8 cellular contexts compared by ENCODE assay signal in genomic region chr4:169210516-169211108, GRCh38.
DNase-seq lines count a peak whose midpoint lies in the region; ATAC-seq and TF ChIP-seq lines count a peak whose summit lies in the region.
"Had no signal": no experiment of that assay in that cellular context is flagged by ENCODE, and none has a peak within 500 bp of the region (broad histone marks: within the 10 kb centered on the region; RNA-seq: fewer than 3 reads in every experiment).

No MANE protein-coding gene starts in this region.

- WGBS in transverse colon (ENCODE audit: low coverage in 1 of 2), 2 donors, result 72 to 78% methylated on average over 3 of the region's 3 CpGs

- in situ Hi-C loops in transverse colon (cut with MboI; ENCODE audit: low pct_ligation_motif_present in 1 of 4, low pct_unique_long_range_greater_than_20kb in 1 of 4, low sequenced_read_pairs in 3 of 4), result no loop called here

- no peak overlapping the region for H3K27ac ChIP-seq in transverse colon

- peaks cover 0 to 5% (median 0%) of the 10 kb centered on the region in 4 donors for H3K36me3 ChIP-seq in transverse colon

- TF ChIP-seq POLR2A in transverse colon (IDR thresholded peaks at IDR 0.05), result no peak

- H3K27me3 ChIP-seq in transverse colon, result no peaks in the 10 kb centered on the region

- DNase-seq in transverse colon (no peak), HuH-7 (ENCODE audit: low spot score) (no peak), AG08395 (ENCODE audit: low spot score) (no peak)
- no peak for DNase-seq in central memory CD4-positive, alpha-beta T cell
- DNase-seq: hippocampal formation had no signal

- H3K4me3 ChIP-seq in transverse colon, result no peak overlapping the region

- H3K9me3 ChIP-seq in transverse colon, result no peaks in the 10 kb centered on the region

- TF ChIP-seq CTCF in transverse colon (IDR thresholded peaks at IDR 0.05), result no peak

- intact Hi-C loops in transverse colon (cut with DNase I; ENCODE audit: low total_unique reads), result no loop called here

- no peak for TF ChIP-seq EP300 in transverse colon (IDR thresholded peaks at IDR 0.05; ENCODE audit: low read depth)

- ATAC-seq in GM19043 (IDR thresholded peaks at IDR 0.05; ENCODE audit: low read depth, unreplicated experiment), result peak; percentile 90
- peak; percentile 94 for ATAC-seq in HG02642 (IDR thresholded peaks at IDR 0.05; ENCODE audit: poor library complexity, unreplicated experiment)
- ATAC-seq in HG03469 (IDR thresholded peaks at IDR 0.05; ENCODE audit: unreplicated experiment), result peak; percentile 76

- peaks cover 0 to 20% (median 8%) of the 10 kb centered on the region in 4 donors for H3K4me1 ChIP-seq in transverse colon
